ENCODE assay signal across 8 cellular contexts in genomic region chr21:37712204-37712934, GRCh38.
DNase-seq lines count a peak whose midpoint lies in the region; ATAC-seq and TF ChIP-seq lines count a peak whose summit lies in the region.

No MANE protein-coding gene starts in this region.

- peak; percentile 48 for DNase-seq in CMK (ENCODE audit: low read depth)
- peak in 55 of 76 experiments; percentile 4 to 74 (median 38) for DNase-seq in HUDEP-2 (lab: John Stamatoyannopoulos, UW; ENCODE audit: unreplicated experiment in 76 of 76)
- peak; percentile 74 for DNase-seq in NT2/D1 (ENCODE audit: low read depth, low spot score)
- peak; percentile 24 for DNase-seq in activated naive CD4-positive, alpha-beta T cell treated with Interleukin-2 at 50 U/mL for 16 hours
- DNase-seq in cardiac muscle cell (ENCODE audit: low read depth in 1 of 2, low spot score in 1 of 2): peak; percentile 81 to 85
- peak; percentile 54 to 65 for DNase-seq in psoas muscle

- H3K9ac ChIP-seq in NT2/D1 (ENCODE audit: insufficient read length, low read depth): no peak overlapping the region

- no peaks in the 10 kb centered on the region for H3K9me3 ChIP-seq in NT2/D1 (ENCODE audit: insufficient read depth, low read length)
- no peaks in the 10 kb centered on the region for H3K9me3 ChIP-seq in cardiac muscle cell (ENCODE audit: low read depth)
- no peaks in the 10 kb centered on the region for H3K9me3 ChIP-seq in psoas muscle

- TF ChIP-seq CTCF in cardiac muscle cell (IDR thresholded peaks at IDR 0.05; ENCODE audit: low read depth, low read length) (peak; percentile 98), psoas muscle (IDR thresholded peaks at IDR 0.05) (peak; percentile 62)

- WGBS in psoas muscle, 3 donors: 0 to 11% (median 4%) methylated on average over 1 of the region's 1 CpG

- no peaks in the 10 kb centered on the region for H3K27me3 ChIP-seq in NT2/D1 (ENCODE audit: insufficient read depth, insufficient read length)
- H3K27me3 ChIP-seq in cardiac muscle cell: no peaks in the 10 kb centered on the region
- H3K27me3 ChIP-seq in psoas muscle (ENCODE audit: insufficient read depth in 3 of 3, low read length in 2 of 3): no peaks in the 10 kb centered on the region

- intact Hi-C loops in psoas muscle (cut with DNase I): loop anchor here (5.0 to 10.0 kb wide), 2 partner anchors 412 to 415 kb away; no protein-coding TSS in a partner anchor

- H3K4me1 ChIP-seq in NT2/D1 (ENCODE audit: insufficient read depth, insufficient read length) (no peaks in the 10 kb centered on the region), cardiac muscle cell (ENCODE audit: low read depth) (peaks cover 15% of the 10 kb centered on the region), psoas muscle (no peaks in the 10 kb centered on the region)

- H3K4me3 ChIP-seq in NT2/D1 (ENCODE audit: insufficient read length, low read depth) (no peak overlapping the region), cardiac muscle cell (no peak overlapping the region), psoas muscle (no peak overlapping the region)

- H3K36me3 ChIP-seq in NT2/D1 (ENCODE audit: insufficient read depth, insufficient read length, low read length) (no peaks in the 10 kb centered on the region), cardiac muscle cell (no peaks in the 10 kb centered on the region), psoas muscle (ENCODE audit: insufficient read depth in 1 of 2, low read depth in 1 of 2) (no peaks in the 10 kb centered on the region)

- H3K27ac ChIP-seq in cardiac muscle cell (no peak overlapping the region), psoas muscle (no peak overlapping the region)

- peak; percentile 92 for ATAC-seq in GM19397 (IDR thresholded peaks at IDR 0.05; ENCODE audit: unreplicated experiment)
- ATAC-seq in psoas muscle: peak; percentile 62 to 84 (median 76)
- no peak for ATAC-seq in GM18520 (IDR thresholded peaks at IDR 0.05; ENCODE audit: unreplicated experiment)

Comparison
In these comparisons a context has a peak if more than half of its experiments do, and no peak if none do; other contexts are left out.
1. DNase-seq: peak in every context shown above with its lines; median percentile 83 in cardiac muscle cell; 74 in NT2/D1; 60 in psoas muscle; 48 in CMK; 38 in HUDEP-2; 24 in activated naive CD4-positive, alpha-beta T cell treated with Interleukin-2 at 50 U/mL for 16 hours.